Comparison of ENCODE assay signal across 8 cellular contexts in genomic region chr13:113904411-113904810, GRCh38. TPM values are rescaled to one million over a fixed set of nuclear protein-coding genes. Genes with fewer than 3 reads are reported as not detected.
DNase-seq lines count a peak whose midpoint lies in the region; ATAC-seq and TF ChIP-seq lines count a peak whose summit lies in the region.

No MANE protein-coding gene starts in this region.

- H3K27me3 Mint-ChIP-seq in activated CD8-positive, alpha-beta T cell treated with anti-CD3 and anti-CD28 coated beads for 36 hours: peaks cover 18% of the 10 kb centered on the region

- intact Hi-C loops in activated CD8-positive, alpha-beta T cell treated with anti-CD3 and anti-CD28 coated beads for 36 hours (cut with micrococcal nuclease): no loop called here
- intact Hi-C loops in heart right ventricle (cut with DNase I): loop anchor here in 7 of 10 donors (2.0 to 5.0 kb wide), 2 partner anchors 87 to 88 kb away; no protein-coding TSS in a partner anchor

- no peaks in the 10 kb centered on the region for H3K9me3 ChIP-seq in heart right ventricle

- TF ChIP-seq CTCF in AG10803 (conservative IDR thresholded peaks at IDR 0.05; ENCODE audit: low read length): peak; percentile 62
- TF ChIP-seq CTCF in activated CD8-positive, alpha-beta T cell treated with anti-CD3 and anti-CD28 coated beads for 36 hours (IDR thresholded peaks at IDR 0.05): peak; percentile 47
- TF ChIP-seq CTCF in heart right ventricle (IDR thresholded peaks at IDR 0.05): peak; percentile 61 to 85 (median 74)

- DNase-seq in AG10803 (ENCODE audit: low read depth) (peak; percentile 57), HCEC 1CT (peak; percentile 37), heart right ventricle (peak; percentile 62 to 68), foreskin melanocyte (no peak), T1000 (lab: John Stamatoyannopoulos, UW) (no peak)
- peak; percentile 58 for DNase-seq in activated CD8-positive, alpha-beta T cell treated with anti-CD3 and anti-CD28 coated beads for 36 hours
- peak; percentile 23 for DNase-seq in stimulated activated CD4-positive, alpha-beta T cell treated with anti-CD3 and anti-CD28 coated beads, Interleukin-4, amount 100 ng/mL, for 24 hours

- ATAC-seq in activated CD8-positive, alpha-beta T cell treated with anti-CD3 and anti-CD28 coated beads for 36 hours: peak; percentile 67
- ATAC-seq in heart right ventricle: peak; percentile 82 to 96 (median 92)
- no peak for ATAC-seq in GM18909 (IDR thresholded peaks at IDR 0.05; ENCODE audit: poor library complexity, unreplicated experiment)

- CTCF ChIA-PET in activated CD8-positive, alpha-beta T cell treated with anti-CD3 and anti-CD28 coated beads for 36 hours (lab: Charles Lee): interaction anchor here (1.3 kb wide), 2 partner anchors 9 to 88 kb away, joined by 3 to 5 read pairs; no protein-coding TSS in a partner anchor

- H3K4me1 ChIP-seq in heart right ventricle: peaks cover 0 to 16% (median 0%) of the 10 kb centered on the region in 9 donors

- H3K9me3 Mint-ChIP-seq in activated CD8-positive, alpha-beta T cell treated with anti-CD3 and anti-CD28 coated beads for 36 hours: no peaks in the 10 kb centered on the region

- H3K27ac ChIP-seq in heart right ventricle: no peak overlapping the region

- H3K4me3 Mint-ChIP-seq in activated CD8-positive, alpha-beta T cell treated with anti-CD3 and anti-CD28 coated beads for 36 hours: no peak overlapping the region

- 45 to 48% methylated on average over 8 of the region's 8 CpGs for WGBS in heart right ventricle, 2 donors

- peaks cover 0 to 19% (median 0%) of the 10 kb centered on the region in 7 donors for H3K27me3 ChIP-seq in heart right ventricle

- no peaks in the 10 kb centered on the region for H3K36me3 ChIP-seq in heart right ventricle

- H3K27ac Mint-ChIP-seq in activated CD8-positive, alpha-beta T cell treated with anti-CD3 and anti-CD28 coated beads for 36 hours: no peak overlapping the region

- H3K4me1 Mint-ChIP-seq in activated CD8-positive, alpha-beta T cell treated with anti-CD3 and anti-CD28 coated beads for 36 hours (ENCODE audit: low read depth): peaks cover 5% of the 10 kb centered on the region

- H3K4me3 ChIP-seq in AG10803 (ENCODE audit: low read length) (no peak overlapping the region), heart right ventricle (no peak overlapping the region)

- POLR2A ChIA-PET in activated CD8-positive, alpha-beta T cell treated with anti-CD3 and anti-CD28 coated beads for 36 hours (lab: Charles Lee): no interaction called here

- H3K36me3 Mint-ChIP-seq in activated CD8-positive, alpha-beta T cell treated with anti-CD3 and anti-CD28 coated beads for 36 hours (ENCODE audit: low read depth): no peaks in the 10 kb centered on the region

RNA-seq across cellular contexts. Expression of gene GAS6, which starts 40.5 kb away (rescaled TPM):
- total RNA-seq in activated CD8-positive, alpha-beta T cell treated with anti-CD3 and anti-CD28 coated beads for 36 hours: under 1 TPM; 0.23 to 0.25 TPM
- 100 to 1,000 TPM; 146 to 223 (median 174) TPM for total RNA-seq in heart right ventricle
- polyA plus RNA-seq in heart right ventricle: 100 to 1,000 TPM; 113 to 280 TPM

Comparison
In these comparisons a context has a peak if more than half of its experiments do, and no peak if none do; other contexts are left out.
1. DNase-seq: peak in AG10803 (single experiment), HCEC 1CT (single experiment), activated CD8-positive, alpha-beta T cell treated with anti-CD3 and anti-CD28 coated beads for 36 hours (single experiment), heart right ventricle (2 of 2) and stimulated activated CD4-positive, alpha-beta T cell treated with anti-CD3 and anti-CD28 coated beads, Interleukin-4, amount 100 ng/mL, for 24 hours (single experiment); none in foreskin melanocyte (single experiment) and T1000 (single experiment).
2. RNA of gene GAS6, which starts 40.5 kb away (total RNA-seq): 146 to 223 TPM in heart right ventricle; 0.23 to 0.25 TPM in activated CD8-positive, alpha-beta T cell treated with anti-CD3 and anti-CD28 coated beads for 36 hours; every median in the first group is over 100 times any median in the second.
3. Peak in every context shown above with its lines, with median percentiles within 50 percentile points of each other: CTCF ChIP-seq.